28 cellular contexts compared by ENCODE assay signal in genomic region chr20:1102016-1102415, GRCh38.
"Had no signal": no experiment of that assay in that cellular context is flagged by ENCODE, and none has a peak within 500 bp of the region (broad histone marks: within the 10 kb centered on the region; RNA-seq: fewer than 3 reads in every experiment).

No MANE protein-coding gene starts in this region.

- H3K27ac ChIP-seq: colonic mucosa, epithelial cell of prostate, esophagus squamous epithelium, gastrocnemius medialis, heart right ventricle, left lung, lower lobe of right lung had no signal

- H3K27me3 ChIP-seq: colonic mucosa, esophagus squamous epithelium, gastrocnemius medialis, heart right ventricle, left lung had no signal

- H3K27me3 Mint-ChIP-seq: effector memory CD8-positive, alpha-beta T cell had no signal

- H3K4me3 Mint-ChIP-seq: dendritic cell treated with granulocyte-macrophage colony-stimulating factor and Interleukin-4, amounts not matched to agents 40 ng/mL and 50 ng/mL, for 4 days; effector memory CD8-positive, alpha-beta T cell; endodermal cell; mesothelial cell of epicardium; naive B cell had no signal

- H3K4me1 Mint-ChIP-seq: endodermal cell, mesothelial cell of epicardium, naive B cell had no signal

- DNase-seq: colonic mucosa; cortex of kidney; effector CD8-positive, alpha-beta T cell; effector memory CD8-positive, alpha-beta T cell; endodermal cell; erythroblast; esophagus squamous epithelium; foreskin fibroblast; foreskin melanocyte; gastrocnemius medialis; glutamatergic neuron; head of caudate nucleus; heart right ventricle; hippocampal formation; left cardiac atrium; left lung; left ventricle myocardium superior; lower lobe of right lung; mesenchymal stem cell; mucosa of descending colon; naive B cell had no signal

- H3K4me1 ChIP-seq: colonic mucosa, esophagus squamous epithelium, gastrocnemius medialis, heart right ventricle, left lung, lower lobe of right lung had no signal

- H3K9me3 ChIP-seq: colonic mucosa had no signal

- H3K4me3 ChIP-seq: colonic mucosa, esophagus squamous epithelium, gastrocnemius medialis, heart right ventricle, left lung, lower lobe of right lung, mucosa of descending colon had no signal

- ATAC-seq: effector memory CD8-positive, alpha-beta T cell; esophagus mucosa; gastrocnemius medialis; heart right ventricle; left cardiac atrium; left lung; left ventricle myocardium superior; lower lobe of right lung; mucosa of descending colon had no signal

- H3K36me3 ChIP-seq: colonic mucosa, esophagus squamous epithelium, gastrocnemius medialis, heart right ventricle, left lung, lower lobe of right lung had no signal

- FAIRE-seq: endometrium, islet of Langerhans, keratinocyte had no signal

- H3K27ac Mint-ChIP-seq: dendritic cell treated with granulocyte-macrophage colony-stimulating factor and Interleukin-4, amounts not matched to agents 40 ng/mL and 50 ng/mL, for 4 days; effector memory CD8-positive, alpha-beta T cell; endodermal cell; mesothelial cell of epicardium; naive B cell had no signal

- H3K36me3 Mint-ChIP-seq: mesothelial cell of epicardium had no signal
